Comparison of ENCODE assay signal across 12 cellular contexts in genomic region chr2:10009811-10010781, GRCh38. TPM values are rescaled to one million over a fixed set of nuclear protein-coding genes. Genes with fewer than 3 reads are reported as not detected.
DNase-seq lines count a peak whose midpoint lies in the region; ATAC-seq and TF ChIP-seq lines count a peak whose summit lies in the region.
"Had no signal": no experiment of that assay in that cellular context is flagged by ENCODE, and none has a peak within 500 bp of the region (broad histone marks: within the 10 kb centered on the region; RNA-seq: fewer than 3 reads in every experiment).

No MANE protein-coding gene starts in this region.

- peaks cover 4 to 20% of the 10 kb centered on the region in 2 donors for H3K4me1 ChIP-seq in lung (ENCODE audit: control insufficient read depth in 2 of 2, insufficient read depth in 2 of 2, low read length in 2 of 2)
- peaks cover 22% of the 10 kb centered on the region for H3K4me1 ChIP-seq in testis
- H3K4me1 ChIP-seq in Caco-2 = no peaks in the 10 kb centered on the region

- H3K27me3 ChIP-seq in lung (ENCODE audit: control insufficient read depth, insufficient read depth) (no peaks in the 10 kb centered on the region), testis (no peaks in the 10 kb centered on the region), Caco-2 (replicated peaks; ENCODE audit: control insufficient read depth, insufficient read depth, low read length) (no peaks in the 10 kb centered on the region)

- H3K4me1 Mint-ChIP-seq in Caco-2 (ENCODE audit: low read depth, unreplicated experiment) = no peaks in the 10 kb centered on the region

- 67 to 88% methylated on average over 32 to 36 of the region's 36 CpGs for WGBS in lung, 2 donors
- 60 to 65% methylated on average over 29 to 36 of the region's 36 CpGs for WGBS in testis, 2 donors

- H3K27me3 Mint-ChIP-seq in Caco-2 (ENCODE audit: insufficient read depth, unreplicated experiment) = no peaks in the 10 kb centered on the region

- intact Hi-C loops in testis (cut with DNase I; ENCODE audit: low total_unique reads) = no loop called here
- intact Hi-C loops in Caco-2 (cut with micrococcal nuclease; ENCODE audit: unreplicated experiment) = no loop called here

- H3K27ac Mint-ChIP-seq in Caco-2 (ENCODE audit: unreplicated experiment) = no peak overlapping the region
- H3K27ac Mint-ChIP-seq: activated T-cell treated with anti-CD3 and anti-CD28 coated beads, Interleukin-2, amount 50 U/mL, for 24 hours had no signal

- H3K36me3 ChIP-seq in lung (ENCODE audit: control insufficient read depth in 2 of 2, insufficient read depth in 2 of 2, low read length in 2 of 2) (no peaks in the 10 kb centered on the region), testis (ENCODE audit: low read depth, missing control alignments) (no peaks in the 10 kb centered on the region), Caco-2 (ENCODE audit: control insufficient read depth, insufficient read depth, low read length) (no peaks in the 10 kb centered on the region)

- DNase-seq in HCEC 1CT = peak; percentile 32
- DNase-seq in coronary artery (ENCODE audit: low spot score) = peak; percentile 92
- DNase-seq in lung (ENCODE audit: low spot score) = no peak
- peak; percentile 75 for DNase-seq in testis
- no peak for DNase-seq in NCI-H1092 treated with DMSO at 0.1 percent for 48 hours (lab: John Stamatoyannopoulos, UW)
- DNase-seq in Caco-2 = no peak
- DNase-seq: activated T-cell treated with anti-CD3 and anti-CD28 coated beads, Interleukin-2, amount 50 U/mL, for 24 hours; effector CD4-positive, alpha-beta T cell; NCI-H524; T-helper 2 cell had no signal

- CTCF ChIA-PET in Caco-2 (lab: Charles Lee) = no interaction called here

- no peak for TF ChIP-seq POLR2A in testis (IDR thresholded peaks at IDR 0.05)

- H3K36me3 Mint-ChIP-seq in Caco-2 (ENCODE audit: insufficient read depth, unreplicated experiment) = no peaks in the 10 kb centered on the region

- BruUV-seq in Caco-2 (replicated peaks; lab: Mats Ljungman, UMichigan) = no TSS peak

- no peak overlapping the region for H3K4me3 Mint-ChIP-seq in Caco-2 (ENCODE audit: unreplicated experiment)
- H3K4me3 Mint-ChIP-seq: activated T-cell treated with anti-CD3 and anti-CD28 coated beads, Interleukin-2, amount 50 U/mL, for 24 hours had no signal

- peak; percentile 19 for ATAC-seq in lung (ENCODE audit: insufficient read depth, low FRiP score)
- no peak for ATAC-seq in GM19035 (IDR thresholded peaks at IDR 0.05; ENCODE audit: unreplicated experiment)
- no peak for ATAC-seq in HG02678 (IDR thresholded peaks at IDR 0.05; ENCODE audit: unreplicated experiment)

- no peaks in the 10 kb centered on the region for H3K9me3 Mint-ChIP-seq in Caco-2 (ENCODE audit: unreplicated experiment)
- H3K9me3 Mint-ChIP-seq: activated T-cell treated with anti-CD3 and anti-CD28 coated beads, Interleukin-2, amount 50 U/mL, for 24 hours had no signal

- H3K27ac ChIP-seq in coronary artery (peak overlapping the region; percentile 11 to 82), lung (ENCODE audit: low read depth in 1 of 2, low read length in 1 of 2) (peak overlapping the region; percentile 44 to 51), testis (no peak overlapping the region)

- TF ChIP-seq CTCF in coronary artery (IDR thresholded peaks at IDR 0.05) (no peak), lung (IDR thresholded peaks at IDR 0.05; ENCODE audit: control extremely low read depth, extremely low read depth) (no peak), testis (IDR thresholded peaks at IDR 0.05) (no peak), Caco-2 (IDR thresholded peaks at IDR 0.05; ENCODE audit: insufficient read depth in 1 of 2, low read depth in 1 of 2, low read length in 1 of 2, severe bottlenecking in 1 of 2, unreplicated experiment in 1 of 2) (no peak)

- POLR2A ChIA-PET in Caco-2 (lab: Charles Lee) = no interaction called here

- H3K9me3 ChIP-seq in lung (ENCODE audit: control insufficient read depth in 2 of 2, insufficient read depth in 1 of 2, low read length in 1 of 2) = no peaks in the 10 kb centered on the region
- H3K9me3 ChIP-seq in testis = no peaks in the 10 kb centered on the region
- H3K9me3 ChIP-seq in Caco-2 = no peaks in the 10 kb centered on the region

- peak overlapping the region; percentile 39 for H3K4me3 ChIP-seq in coronary artery
- H3K4me3 ChIP-seq in lung = no peak overlapping the region
- H3K4me3 ChIP-seq in testis = no peak overlapping the region
- no peak overlapping the region for H3K4me3 ChIP-seq in Caco-2 (ENCODE audit: low read depth, low read length)

RNA-seq across cellular contexts. Expression of gene KLF11, which starts 33.3 kb away (rescaled TPM):
- total RNA-seq in lung = 10 to 100 TPM; 20.3 to 21.8 TPM
- 10 to 100 TPM in 1 of 2 donors, 1 to 10 TPM in 1; 7.4 to 14.4 TPM for polyA plus RNA-seq in lung
- 10 to 100 TPM; 55.0 to 55.3 TPM for total RNA-seq in testis
- polyA plus RNA-seq in testis (ENCODE audit: insufficient read depth, low read depth, low replicate concordance) = 72.2 TPM
- total RNA-seq in Caco-2 (2022) = 21.0 and 22.9 TPM in 2 replicates

RNA-seq across cellular contexts. Expression of gene GRHL1, which starts 58.6 kb away (rescaled TPM):
- total RNA-seq in lung = 10 to 100 TPM in 1 of 2 donors, 1 to 10 TPM in 1; 5.4 to 13.6 TPM
- polyA plus RNA-seq in lung = 1 to 10 TPM; 1.8 to 5.9 TPM
- total RNA-seq in testis = 1 to 10 TPM; 8.0 to 8.3 TPM
- polyA plus RNA-seq in testis (ENCODE audit: insufficient read depth, low read depth, low replicate concordance) = 4.6 TPM
- 10.5 and 11.6 TPM in 2 replicates for total RNA-seq in Caco-2 (2022)

Comparison
In these comparisons a context has a peak if more than half of its experiments do, and no peak if none do; other contexts are left out.
1. DNase-seq: peak in HCEC 1CT (single experiment), coronary artery (single experiment) and testis (single experiment); none in lung (single experiment), NCI-H1092 treated with DMSO at 0.1 percent for 48 hours (single experiment) and Caco-2 (0 of 2).
2. H3K27ac ChIP-seq: peak in coronary artery (2 of 2) and lung (2 of 2); none in testis (0 of 2).